ENCODE assay signal across 18 cellular contexts in the genomic region with DNA sequence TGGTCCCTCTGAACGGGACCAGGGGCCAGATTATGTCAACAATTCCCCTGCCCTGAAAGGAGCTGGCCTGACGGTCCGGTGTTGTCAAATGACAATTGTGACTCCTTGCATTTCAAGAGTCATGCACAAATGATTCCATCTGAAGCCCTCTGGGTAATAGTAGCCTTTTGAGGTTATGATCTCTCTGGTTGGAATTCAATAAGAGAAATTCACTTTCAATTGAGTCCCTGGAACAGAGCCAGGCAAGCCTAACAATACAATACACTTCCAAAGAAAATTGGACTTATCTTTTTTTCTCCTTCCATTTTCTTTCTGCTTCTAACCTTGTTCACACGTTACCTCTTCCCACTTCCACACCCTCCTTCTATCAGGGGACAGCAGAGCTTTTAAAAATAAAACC.
A peak's percentile ranks its signal among the peaks of the same experiment; 100 is the strongest.
DNase-seq lines count a peak whose midpoint lies in the region; ATAC-seq and TF ChIP-seq lines count a peak whose summit lies in the region.
"Had no signal": no experiment of that assay in that cellular context is flagged by ENCODE, and none has a peak within 500 bp of the region (broad histone marks: within the 10 kb centered on the region; RNA-seq: fewer than 3 reads in every experiment).

No MANE protein-coding gene starts in this region.

- no peak overlapping the region for H3K4me3 ChIP-seq in WERI-Rb-1 (ENCODE audit: low read depth, low read length)
- H3K4me3 ChIP-seq: body of pancreas, mucosa of descending colon had no signal

- no peak for ATAC-seq in GM21576 (IDR thresholded peaks at IDR 0.05; ENCODE audit: unreplicated experiment)
- ATAC-seq: activated CD4-positive, alpha-beta T cell treated with anti-CD3 and anti-CD28 coated beads for 36 hours; body of pancreas; mucosa of descending colon had no signal

- H3K36me3 ChIP-seq in WERI-Rb-1 = no peaks in the 10 kb centered on the region
- H3K36me3 ChIP-seq: BE2C had no signal

- H3K27ac ChIP-seq in WERI-Rb-1 = no peak overlapping the region
- H3K27ac ChIP-seq: 22Rv1, body of pancreas had no signal

- no peaks in the 10 kb centered on the region for H3K27me3 ChIP-seq in WERI-Rb-1 (ENCODE audit: insufficient read depth, low read depth, severe bottlenecking)
- H3K27me3 ChIP-seq: BE2C, body of pancreas had no signal

- peaks cover 6% of the 10 kb centered on the region for H3K9me3 ChIP-seq in WERI-Rb-1 (ENCODE audit: severe bottlenecking)
- H3K9me3 ChIP-seq: BE2C, body of pancreas, mucosa of descending colon had no signal

- DNase-seq in NCI-H1105 treated with DMSO at 0.1 percent for 48 hours (lab: John Stamatoyannopoulos, UW) (peak; percentile 65), NCI-H1105 (lab: John Stamatoyannopoulos, UW) (no peak), NCI-H748 treated with DMSO at 0.1 percent for 48 hours (lab: John Stamatoyannopoulos, UW) (peak; percentile 3), iris pigment epithelial cell (ENCODE audit: low read depth) (peak; percentile 6), A172 (ENCODE audit: low spot score) (no peak), HUDEP-2 (lab: John Stamatoyannopoulos, UW; ENCODE audit: unreplicated experiment in 76 of 76) (no peak), WERI-Rb-1 (no peak)
- DNase-seq: activated CD4-positive, alpha-beta T cell treated with anti-CD3 and anti-CD28 coated beads for 36 hours; BE2C; body of pancreas; HFFc6; immature natural killer cell; mucosa of descending colon; NCI-H446 treated with DMSO at 0.1 percent for 48 hours; retina; stimulated activated CD4-positive, alpha-beta T cell treated with anti-CD3 and anti-CD28 coated beads, Interleukin-12 subunit alpha, Interleukin-12 subunit beta, amount 100 ng/mL, for 4 hours had no signal

- TF ChIP-seq CTCF in WERI-Rb-1 (IDR thresholded peaks at IDR 0.05; ENCODE audit: low read depth, low read length) = no peak

Comparison
In these comparisons a context has a peak if more than half of its experiments do, and no peak if none do; other contexts are left out.
1. DNase-seq: peak in NCI-H1105 treated with DMSO at 0.1 percent for 48 hours (single experiment), NCI-H748 treated with DMSO at 0.1 percent for 48 hours (single experiment) and iris pigment epithelial cell (single experiment); none in NCI-H1105 (single experiment), A172 (single experiment), HUDEP-2 (0 of 76) and WERI-Rb-1 (single experiment).